Comparison of ENCODE assay signal across 7 cellular contexts in the genomic region with DNA sequence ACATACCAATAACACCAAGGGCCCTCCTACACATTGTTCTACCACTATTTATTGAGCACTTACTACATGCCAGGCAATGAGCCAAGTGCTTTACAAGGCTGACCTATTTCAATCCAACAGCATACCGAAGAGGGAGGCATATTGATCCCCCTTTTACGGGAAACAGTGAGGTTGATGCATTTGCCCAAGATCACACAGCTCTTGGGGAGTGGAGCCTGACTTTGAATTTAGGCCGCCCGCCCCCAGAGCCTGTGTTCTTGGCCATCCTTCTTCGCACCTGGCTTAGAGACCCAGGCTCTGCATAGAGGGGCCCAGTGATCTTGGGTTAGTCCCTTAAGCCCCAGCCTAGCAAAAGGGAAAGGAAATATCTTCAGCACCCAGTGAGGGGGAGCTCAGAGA.
A peak's percentile ranks its signal among the peaks of the same experiment; 100 is the strongest.
DNase-seq lines count a peak whose midpoint lies in the region; ATAC-seq and TF ChIP-seq lines count a peak whose summit lies in the region.

No MANE protein-coding gene starts in this region.

- no peak for ATAC-seq in HG03139 (IDR thresholded peaks at IDR 0.05; ENCODE audit: unreplicated experiment)

- 64 to 75% (median 71%) methylated on average over 5 of the region's 5 CpGs for WGBS in stomach, 5 donors

- POLR2A ChIA-PET in HEK293 (lab: Yijun Ruan, JAX), result no interaction called here

- DNase-seq in amniotic epithelial cell (ENCODE audit: low read depth), result peak; percentile 85
- no peak for DNase-seq in immature natural killer cell
- no peak for DNase-seq in stomach
- DNase-seq in NAMALWA (ENCODE audit: low spot score), result no peak
- no peak for DNase-seq in HPDE6-E6E7 (ENCODE audit: extremely low spot score)

- peaks cover 3 to 10% (median 9%) of the 10 kb centered on the region in 3 donors for H3K27me3 Mint-ChIP-seq in immature natural killer cell (ENCODE audit: low read depth in 3 of 3)

- CTCF ChIA-PET in HEK293 (lab: Yijun Ruan, JAX), result interaction anchor here (1.3 to 1.4 kb wide), 2 partner anchors 158 to 162 kb away, joined by 4 to 5 read pairs; a partner anchor contains a TSS

- H3K4me1 Mint-ChIP-seq in immature natural killer cell, result peaks cover 12 to 15% of the 10 kb centered on the region in 2 donors

- H3K4me3 ChIP-seq in HEK293 (ENCODE audit: low read depth, low read length), result no peak overlapping the region
- peak overlapping the region; percentile 32 to 47 (median 40) for H3K4me3 ChIP-seq in stomach

- peak overlapping the region; percentile 75 to 89 (median 81) for H3K4me3 Mint-ChIP-seq in immature natural killer cell

- no peaks in the 10 kb centered on the region; the same call in 1 of the 2 replicates for H3K4me1 ChIP-seq in HEK293 (ENCODE audit: control insufficient read depth, insufficient read depth, low read length)
- peaks cover 46 to 76% (median 60%) of the 10 kb centered on the region in 4 donors for H3K4me1 ChIP-seq in stomach

- H3K27me3 ChIP-seq in stomach, result no peaks in the 10 kb centered on the region

- TF ChIP-seq POLR2A in stomach (IDR thresholded peaks at IDR 0.05), result no peak

- no peak for TF ChIP-seq EP300 in stomach (IDR thresholded peaks at IDR 0.05)

- intact Hi-C loops in stomach (cut with DNase I; ENCODE audit: low total_unique reads), result no loop called here

- H3K9me3 ChIP-seq in HEK293 (ENCODE audit: control insufficient read depth, insufficient read depth, low read depth, low read length) (no peaks in the 10 kb centered on the region), stomach (peaks cover 0 to 4% (median 2%) of the 10 kb centered on the region in 4 donors)

- H3K36me3 ChIP-seq in HEK293 (ENCODE audit: control insufficient read depth in 2 of 2, insufficient read depth in 1 of 2, low read length in 2 of 2), result no peaks in the 10 kb centered on the region
- no peaks in the 10 kb centered on the region for H3K36me3 ChIP-seq in stomach

- TF ChIP-seq CTCF in HEK293 (tag by site-specific recombination; IDR thresholded peaks at IDR 0.05), result no peak
- no peak for TF ChIP-seq CTCF in stomach (IDR thresholded peaks at IDR 0.05)

- H3K27ac ChIP-seq in HEK293 (ENCODE audit: extremely low read depth, low read depth, low read length) (no peak overlapping the region), stomach (peak overlapping the region; percentile 21 to 95 (median 89))

- peaks cover 0 to 1% (median 0%) of the 10 kb centered on the region in 3 donors for H3K36me3 Mint-ChIP-seq in immature natural killer cell

- peaks cover 0 to 4% (median under 1%) of the 10 kb centered on the region in 6 donors for H3K9me3 Mint-ChIP-seq in immature natural killer cell

- no peak overlapping the region for H3K27ac Mint-ChIP-seq in immature natural killer cell

TF ChIP-seq in HEK293, 187 proteins besides CTCF, POLR2A, EP300 and RAD21:
- TF ChIP-seq, protein P1, sequence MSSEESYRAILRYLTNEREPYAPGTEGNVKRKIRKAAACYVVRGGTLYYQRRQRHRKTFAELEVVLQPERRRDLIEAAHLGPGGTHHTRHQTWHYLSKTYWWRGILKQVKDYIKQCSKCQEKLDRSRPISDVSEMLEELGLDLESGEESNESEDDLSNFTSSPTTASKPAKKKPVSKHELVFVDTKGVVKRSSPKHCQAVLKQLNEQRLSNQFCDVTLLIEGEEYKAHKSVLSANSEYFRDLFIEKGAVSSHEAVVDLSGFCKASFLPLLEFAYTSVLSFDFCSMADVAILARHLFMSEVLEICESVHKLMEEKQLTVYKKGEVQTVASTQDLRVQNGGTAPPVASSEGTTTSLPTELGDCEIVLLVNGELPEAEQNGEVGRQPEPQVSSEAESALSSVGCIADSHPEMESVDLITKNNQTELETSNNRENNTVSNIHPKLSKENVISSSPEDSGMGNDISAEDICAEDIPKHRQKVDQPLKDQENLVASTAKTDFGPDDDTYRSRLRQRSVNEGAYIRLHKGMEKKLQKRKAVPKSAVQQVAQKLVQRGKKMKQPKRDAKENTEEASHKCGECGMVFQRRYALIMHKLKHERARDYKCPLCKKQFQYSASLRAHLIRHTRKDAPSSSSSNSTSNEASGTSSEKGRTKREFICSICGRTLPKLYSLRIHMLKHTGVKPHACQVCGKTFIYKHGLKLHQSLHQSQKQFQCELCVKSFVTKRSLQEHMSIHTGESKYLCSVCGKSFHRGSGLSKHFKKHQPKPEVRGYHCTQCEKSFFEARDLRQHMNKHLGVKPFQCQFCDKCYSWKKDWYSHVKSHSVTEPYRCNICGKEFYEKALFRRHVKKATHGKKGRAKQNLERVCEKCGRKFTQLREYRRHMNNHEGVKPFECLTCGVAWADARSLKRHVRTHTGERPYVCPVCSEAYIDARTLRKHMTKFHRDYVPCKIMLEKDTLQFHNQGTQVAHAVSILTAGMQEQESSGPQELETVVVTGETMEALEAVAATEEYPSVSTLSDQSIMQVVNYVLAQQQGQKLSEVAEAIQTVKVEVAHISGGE (tag by site-specific recombination; conservative IDR thresholded peaks at IDR 0.05; ENCODE audit: low read depth), result no peak
- TF ChIP-seq ZNF202 (tag by site-specific recombination; IDR thresholded peaks at IDR 0.05; ENCODE audit: borderline replicate concordance) (no peak), ZNF664 (tag by site-specific recombination; IDR thresholded peaks at IDR 0.05) (peak; percentile 96), ZNF140 (tag by site-specific recombination; IDR thresholded peaks at IDR 0.05) (no peak), ZFHX2 (tag by site-specific recombination; conservative IDR thresholded peaks at IDR 0.05) (peak; percentile 42), ZIC2 (tag by site-specific recombination; IDR thresholded peaks at IDR 0.05) (no peak), OSR2 (tag by site-specific recombination; IDR thresholded peaks at IDR 0.05) (no peak), ZNF473 (tag by site-specific recombination; IDR thresholded peaks at IDR 0.05) (no peak), ZNF510 (tag by site-specific recombination; IDR thresholded peaks at IDR 0.05; ENCODE audit: insufficient replicate concordance) (no peak), MZF1 (tag by site-specific recombination; IDR thresholded peaks at IDR 0.05; ENCODE audit: borderline replicate concordance) (no peak)
